Comparison of ENCODE assay signal across 21 cellular contexts in the genomic region with DNA sequence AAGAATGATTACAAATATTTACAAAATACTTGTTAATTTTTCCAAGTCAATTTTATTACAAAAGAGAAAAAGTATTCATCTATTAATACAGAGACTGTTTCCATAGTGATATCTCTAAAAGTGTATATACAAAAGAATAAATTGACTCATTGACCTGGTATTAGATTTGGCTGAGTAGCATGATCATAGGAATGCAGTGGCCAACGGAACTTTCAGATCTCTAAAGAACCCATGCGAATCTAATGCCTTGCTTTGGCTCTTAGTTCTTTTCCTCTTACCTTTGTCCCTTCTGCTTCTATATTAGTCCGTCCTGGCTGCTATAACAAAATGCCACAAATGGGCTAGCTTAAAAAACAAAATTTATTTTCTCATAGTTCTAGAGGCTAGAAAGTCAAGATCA.
"Had no signal": no experiment of that assay in that cellular context is flagged by ENCODE, and none has a peak within 500 bp of the region (broad histone marks: within the 10 kb centered on the region; RNA-seq: fewer than 3 reads in every experiment).

No MANE protein-coding gene starts in this region.

- H3K27ac ChIP-seq: SJSA1, SK-N-MC had no signal

- DNase-seq: KBM-7, NCI-H1092, NCI-H1105 treated with DMSO at 0.1 percent for 48 hours, NCI-H1417 treated with DMSO at 0.1 percent for 48 hours, NCI-H146, NCI-H1694 treated with DMSO at 0.1 percent for 48 hours, NCI-H1930, NCI-H2081, NCI-H2107, NCI-H2171, NCI-H226, NCI-H446, NCI-H510A, NCI-H524 treated with DMSO at 0.1 percent for 48 hours, NCI-H69, NCI-H774, Right ventricle myocardium superior, RPMI8226, SIG-M5 had no signal

- H3K4me1 ChIP-seq: SJSA1 had no signal

- H3K4me3 ChIP-seq: SJSA1, SK-N-MC had no signal

- H3K27me3 ChIP-seq: SJSA1 had no signal

- H3K36me3 ChIP-seq: SJSA1 had no signal
